In genomic region chr11:78420255-78420764, GRCh38 we compare ENCODE assay signal across 8 cellular contexts. TPM values are rescaled to one million over a fixed set of nuclear protein-coding genes. Genes with fewer than 3 reads are reported as not detected.
DNase-seq lines count a peak whose midpoint lies in the region; ATAC-seq and TF ChIP-seq lines count a peak whose summit lies in the region.

No MANE protein-coding gene starts in this region.

- H3K4me1 ChIP-seq in esophagus muscularis mucosa, result peaks cover 38 to 48% (median 39%) of the 10 kb centered on the region in 4 donors

- 3% methylated on average over 6 of the region's 9 CpGs for WGBS in esophagus muscularis mucosa

- H3K27ac ChIP-seq in esophagus muscularis mucosa (replicated peaks in 1 of 4), result peak overlapping the region; percentile 44 to 99 (median 98)

- no peaks in the 10 kb centered on the region for H3K36me3 ChIP-seq in esophagus muscularis mucosa

- H3K4me3 ChIP-seq in esophagus muscularis mucosa, result peak overlapping the region in 1 of 4 donors; percentile 11

- no peak for TF ChIP-seq POLR2A in esophagus muscularis mucosa (IDR thresholded peaks at IDR 0.05; ENCODE audit: low read depth)

- H3K9me3 ChIP-seq in esophagus muscularis mucosa, result no peaks in the 10 kb centered on the region

- no peak for ATAC-seq in HG03108 (IDR thresholded peaks at IDR 0.05; ENCODE audit: unreplicated experiment)

- DNase-seq in activated gamma-delta T cell treated with Interleukin-2 at 50 U/mL for 16 hours, result peak; percentile 48
- DNase-seq in activated gamma-delta T cell (lab: John Stamatoyannopoulos, UW), result no peak
- peak; percentile 7 for DNase-seq in NCI-H345 treated with DMSO at 0.1 percent for 48 hours (lab: John Stamatoyannopoulos, UW; ENCODE audit: unreplicated experiment)
- DNase-seq in activated CD8-positive, alpha-beta memory T cell treated with anti-CD3 and anti-CD28 coated beads for 24 hours, result peak; percentile 68
- no peak for DNase-seq in esophagus muscularis mucosa (ENCODE audit: extremely low spot score)
- DNase-seq in myocyte (ENCODE audit: low read depth), result peak; percentile 80
- DNase-seq in stromal cell of bone marrow (ENCODE audit: low read depth), result peak; percentile 81

- H3K27me3 ChIP-seq in esophagus muscularis mucosa, result no peaks in the 10 kb centered on the region

- TF ChIP-seq CTCF in esophagus muscularis mucosa (IDR thresholded peaks at IDR 0.05), result peak; percentile 66 to 72 (median 68)

- intact Hi-C loops in esophagus muscularis mucosa (cut with DNase I), result no loop called here

- no peak for TF ChIP-seq EP300 in esophagus muscularis mucosa (IDR thresholded peaks at IDR 0.05)

RNA-seq across cellular contexts. Expression of gene GAB2, which starts 2.7 kb away (rescaled TPM):
- 10 to 100 TPM; 18.0 to 42.4 (median 26.0) TPM for total RNA-seq in esophagus muscularis mucosa
- 31.6 and 38.0 TPM in 2 replicates for total RNA-seq in myocyte
- 30.4 TPM for polyA plus RNA-seq in myocyte (2012)

Comparison
In these comparisons a context has a peak if more than half of its experiments do, and no peak if none do; other contexts are left out.
1. DNase-seq: peak in activated gamma-delta T cell treated with Interleukin-2 at 50 U/mL for 16 hours (single experiment), NCI-H345 treated with DMSO at 0.1 percent for 48 hours (single experiment), activated CD8-positive, alpha-beta memory T cell treated with anti-CD3 and anti-CD28 coated beads for 24 hours (single experiment), myocyte (single experiment) and stromal cell of bone marrow (single experiment); none in activated gamma-delta T cell (single experiment) and esophagus muscularis mucosa (single experiment).